Comparison of ENCODE assay signal across 15 cellular contexts in genomic region chr10:43225004-43225786, GRCh38. TPM values are rescaled to one million over a fixed set of nuclear protein-coding genes. Genes with fewer than 3 reads are reported as not detected.
A peak's percentile ranks its signal among the peaks of the same experiment; 100 is the strongest.
DNase-seq lines count a peak whose midpoint lies in the region; ATAC-seq and TF ChIP-seq lines count a peak whose summit lies in the region.
"Had no signal": no experiment of that assay in that cellular context is flagged by ENCODE, and none has a peak within 500 bp of the region (broad histone marks: within the 10 kb centered on the region; RNA-seq: fewer than 3 reads in every experiment).

No MANE protein-coding gene starts in this region.

- H3K4me3 ChIP-seq in testis = no peak overlapping the region
- H3K4me3 ChIP-seq: esophagus squamous epithelium, ovary, upper lobe of right lung had no signal

- DNase-seq in activated T-cell treated with anti-CD3 and anti-CD28 coated beads, Interleukin-2, amount 50 U/mL, for 48 hours = peak; percentile 12 to 14
- DNase-seq in activated T-cell treated with anti-CD3 and anti-CD28 coated beads for 4 hours (no peak), T-helper 17 cell (no peak), left cardiac atrium (peak; percentile 4), testis (peak; percentile 4), sciatic nerve (ENCODE audit: low spot score) (no peak), nucleus accumbens (lab: John Stamatoyannopoulos, UW) (no peak)
- DNase-seq: dermis blood vessel endothelial cell, esophagus squamous epithelium, NCI-H1694, SHP77 treated with DMSO at 0.1 percent for 48 hours had no signal

- no peaks in the 10 kb centered on the region for H3K4me1 ChIP-seq in testis

- no peak overlapping the region for H3K27ac Mint-ChIP-seq in T-helper 17 cell
- H3K27ac Mint-ChIP-seq: T-helper 2 cell treated with Interferon-gamma antibody and Interleukin-4, amounts not matched to agents 5 μg/mL and 100 μg/mL, for 36 hours had no signal

- no peak for TF ChIP-seq CTCF in testis (IDR thresholded peaks at IDR 0.05)

- peaks cover 10% of the 10 kb centered on the region for H3K27me3 Mint-ChIP-seq in T-helper 17 cell

- H3K9me3 ChIP-seq in T-helper 17 cell (ENCODE audit: control insufficient read depth, low read length, poor library complexity, severe bottlenecking) (no peaks in the 10 kb centered on the region), testis (no peaks in the 10 kb centered on the region)
- H3K9me3 ChIP-seq: esophagus squamous epithelium, ovary, upper lobe of right lung had no signal

- H3K4me1 Mint-ChIP-seq in T-helper 17 cell = peaks cover 29% of the 10 kb centered on the region

- H3K27ac ChIP-seq in testis = no peak overlapping the region
- H3K27ac ChIP-seq: esophagus squamous epithelium, ovary, upper lobe of right lung had no signal

- H3K4me3 Mint-ChIP-seq in T-helper 17 cell = peak overlapping the region; percentile 4
- H3K4me3 Mint-ChIP-seq: T-helper 2 cell treated with Interferon-gamma antibody and Interleukin-4, amounts not matched to agents 5 μg/mL and 100 μg/mL, for 36 hours had no signal

- no peaks in the 10 kb centered on the region for H3K27me3 ChIP-seq in testis
- H3K27me3 ChIP-seq: ovary had no signal

- intact Hi-C loops in left cardiac atrium (cut with DNase I) = no loop called here
- intact Hi-C loops in testis (cut with DNase I; ENCODE audit: low total_unique reads) = no loop called here
- intact Hi-C loops in sciatic nerve (cut with DNase I) = no loop called here

- no peaks in the 10 kb centered on the region for H3K36me3 ChIP-seq in testis (ENCODE audit: low read depth, missing control alignments)
- H3K36me3 ChIP-seq: esophagus squamous epithelium, ovary, upper lobe of right lung had no signal

- no peak for ATAC-seq in T-helper 17 cell
- ATAC-seq in left cardiac atrium = no peak
- no peak for ATAC-seq in sciatic nerve
- ATAC-seq in HG03097 (IDR thresholded peaks at IDR 0.05; ENCODE audit: low FRiP score, unreplicated experiment) = no peak
- ATAC-seq: upper lobe of right lung had no signal

- WGBS in testis, 2 donors = 80 to 88% methylated on average over 5 of the region's 5 CpGs

- TF ChIP-seq POLR2A in testis (IDR thresholded peaks at IDR 0.05) = no peak

- H3K36me3 Mint-ChIP-seq in T-helper 17 cell (ENCODE audit: low read depth) = no peaks in the 10 kb centered on the region

RNA-seq across cellular contexts. Expression of gene RASGEF1A, which starts 41.7 kb away (rescaled TPM):
- total RNA-seq in T-helper 17 cell (1 to 10 TPM; 3.1 to 3.4 TPM), left cardiac atrium (1 to 10 TPM; 1.4 to 2.0 TPM), testis (10 to 100 TPM; 10.9 to 11.7 TPM), sciatic nerve (21.7 TPM)
- polyA plus RNA-seq in testis (ENCODE audit: insufficient read depth, low read depth, low replicate concordance) = 7.8 TPM

Comparison
In these comparisons a context has a peak if more than half of its experiments do, and no peak if none do; other contexts are left out.
1. DNase-seq: peak in activated T-cell treated with anti-CD3 and anti-CD28 coated beads, Interleukin-2, amount 50 U/mL, for 48 hours (2 of 2), left cardiac atrium (single experiment) and testis (single experiment); none in activated T-cell treated with anti-CD3 and anti-CD28 coated beads for 4 hours (single experiment), T-helper 17 cell (0 of 3), sciatic nerve (single experiment) and nucleus accumbens (0 of 56).